11 cellular contexts compared by ENCODE assay signal in the genomic region with DNA sequence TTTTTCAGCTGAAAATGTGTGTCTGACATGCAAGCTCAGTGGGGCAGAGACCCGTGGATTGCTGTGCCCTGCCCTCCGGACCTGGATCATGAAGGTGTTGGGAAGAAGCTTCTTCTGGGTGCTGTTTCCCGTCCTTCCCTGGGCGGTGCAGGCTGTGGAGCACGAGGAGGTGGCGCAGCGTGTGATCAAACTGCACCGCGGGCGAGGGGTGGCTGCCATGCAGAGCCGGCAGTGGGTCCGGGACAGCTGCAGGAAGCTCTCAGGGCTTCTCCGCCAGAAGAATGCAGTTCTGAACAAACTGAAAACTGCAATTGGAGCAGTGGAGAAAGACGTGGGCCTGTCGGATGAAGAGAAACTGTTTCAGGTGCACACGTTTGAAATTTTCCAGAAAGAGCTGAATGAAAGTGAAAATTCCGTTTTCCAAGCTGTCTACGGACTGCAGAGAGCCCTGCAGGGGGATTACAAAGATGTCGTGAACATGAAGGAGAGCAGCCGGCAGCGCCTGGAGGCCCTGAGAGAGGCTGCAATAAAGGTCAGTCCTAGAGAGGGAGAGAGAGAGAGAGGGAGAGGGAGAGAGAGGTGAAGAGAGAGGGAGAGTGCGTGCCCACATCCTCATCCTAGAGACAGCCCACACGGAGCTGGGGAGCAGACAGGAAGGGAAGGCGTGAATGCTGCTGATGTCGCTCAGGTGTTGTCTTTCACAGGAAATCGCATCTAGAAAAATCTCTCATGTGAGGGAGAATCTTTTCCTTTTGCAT. TPM values are rescaled to one million over a fixed set of nuclear protein-coding genes. Genes with fewer than 3 reads are reported as not detected.
DNase-seq lines count a peak whose midpoint lies in the region; ATAC-seq and TF ChIP-seq lines count a peak whose summit lies in the region.
"Had no signal": no experiment of that assay in that cellular context is flagged by ENCODE, and none has a peak within 500 bp of the region (broad histone marks: within the 10 kb centered on the region; RNA-seq: fewer than 3 reads in every experiment).

No MANE protein-coding gene starts in this region.

- no peaks in the 10 kb centered on the region for H3K9me3 Mint-ChIP-seq in memory B cell
- H3K9me3 Mint-ChIP-seq in type B pancreatic cell: no peaks in the 10 kb centered on the region

- H3K36me3 ChIP-seq in cardiac muscle cell: peaks cover 39% of the 10 kb centered on the region
- H3K36me3 ChIP-seq in GM23248 (ENCODE audit: low read depth): peaks cover 50% of the 10 kb centered on the region

- peaks cover 7% of the 10 kb centered on the region; the same call in 1 of the 2 replicates for H4K20me1 ChIP-seq in GM23248 (ENCODE audit: insufficient read depth)

- no peak overlapping the region for H3K4me3 ChIP-seq in cardiac muscle cell
- H3K4me3 ChIP-seq in cardiac fibroblast (replicated peaks in 1 of 2; ENCODE audit: low read depth in 2 of 2, low read length in 2 of 2): no peak overlapping the region
- H3K4me3 ChIP-seq in GM23248: no peak overlapping the region
- H3K4me3 ChIP-seq: mucosa of descending colon had no signal

- H3K4me1 ChIP-seq in cardiac muscle cell (ENCODE audit: low read depth): peaks cover 5% of the 10 kb centered on the region
- H3K4me1 ChIP-seq in GM23248 (ENCODE audit: insufficient read depth): peaks cover 33% of the 10 kb centered on the region

- H3K27me3 ChIP-seq in cardiac muscle cell (no peaks in the 10 kb centered on the region), GM23248 (replicated peaks; ENCODE audit: insufficient read depth) (no peaks in the 10 kb centered on the region)

- H3K9me3 ChIP-seq in cardiac muscle cell (ENCODE audit: low read depth): no peaks in the 10 kb centered on the region
- H3K9me3 ChIP-seq in GM23248 (ENCODE audit: low read depth): no peaks in the 10 kb centered on the region
- H3K9me3 ChIP-seq: mucosa of descending colon had no signal

- peaks cover 26% of the 10 kb centered on the region for H3K4me1 Mint-ChIP-seq in memory B cell
- peaks cover 38% of the 10 kb centered on the region for H3K4me1 Mint-ChIP-seq in type B pancreatic cell (ENCODE audit: unreplicated experiment)

- no peaks in the 10 kb centered on the region for H3K9me2 ChIP-seq in GM23248 (ENCODE audit: insufficient read depth)

- DNase-seq in cardiac muscle cell (ENCODE audit: low read depth in 1 of 2, low spot score in 1 of 2) (peak; percentile 34 to 47), left cardiac atrium (no peak), cardiac fibroblast (ENCODE audit: low read depth in 2 of 2) (peak; percentile 25 to 29), memory B cell (ENCODE audit: low spot score in 2 of 2) (no peak), type B pancreatic cell (ENCODE audit: extremely low spot score, unreplicated experiment) (no peak), anterior cingulate cortex (lab: John Stamatoyannopoulos, UW) (no peak), GM23248 (no peak)
- DNase-seq: mucosa of descending colon had no signal

- intact Hi-C loops in left cardiac atrium (cut with DNase I): loop anchor here in 1 of 2 donors (5.0 kb wide), 1 partner anchor 38 kb away; no protein-coding TSS in a partner anchor

- ATAC-seq in left cardiac atrium: no peak
- no peak for ATAC-seq in memory B cell (ENCODE audit: low read depth)
- ATAC-seq in HG03460 (IDR thresholded peaks at IDR 0.05; ENCODE audit: unreplicated experiment): no peak
- ATAC-seq: mucosa of descending colon had no signal

- H3K36me3 Mint-ChIP-seq in memory B cell: peaks cover 23% of the 10 kb centered on the region
- peaks cover 24% of the 10 kb centered on the region for H3K36me3 Mint-ChIP-seq in type B pancreatic cell

- TF ChIP-seq CTCF in cardiac muscle cell (IDR thresholded peaks at IDR 0.05; ENCODE audit: low read depth, low read length) (no peak), cardiac fibroblast (IDR thresholded peaks at IDR 0.05; ENCODE audit: low read depth, low read length) (no peak), type B pancreatic cell (conservative IDR thresholded peaks at IDR 0.05) (no peak)

- no peak overlapping the region for H3K9ac ChIP-seq in GM23248

- H3K27ac ChIP-seq in cardiac muscle cell: no peak overlapping the region
- no peak overlapping the region for H3K27ac ChIP-seq in GM23248
- H3K27ac ChIP-seq: epithelial cell of prostate had no signal

- H3F3A ChIP-seq in GM23248 (ENCODE audit: insufficient read depth): peaks cover 42% of the 10 kb centered on the region

- no peak overlapping the region for H3K4me2 ChIP-seq in GM23248 (ENCODE audit: unreplicated experiment)

- peaks cover 91% of the 10 kb centered on the region for H3K79me2 ChIP-seq in GM23248 (ENCODE audit: insufficient read depth)

- H3K27ac Mint-ChIP-seq in memory B cell (peak overlapping the region; percentile 10), type B pancreatic cell (peak overlapping the region; percentile 26)

- H3K4me3 Mint-ChIP-seq in memory B cell: no peak overlapping the region
- peak overlapping the region; percentile 70 for H3K4me3 Mint-ChIP-seq in type B pancreatic cell

- 85 to 86% methylated on average over 26 of the region's 26 CpGs for WGBS in GM23248 (ENCODE audit: low coverage in 1 of 2, low lambda C conversion rate in 2 of 2, missing lambda C conversion rate in 2 of 2), 2 experiments

- H3K27me3 Mint-ChIP-seq in memory B cell (no peaks in the 10 kb centered on the region), type B pancreatic cell (no peaks in the 10 kb centered on the region)

- in situ Hi-C loops in GM23248 (cut with MboI): no loop called here

- H2AFZ ChIP-seq in GM23248: no peak overlapping the region

RNA-seq across cellular contexts. Expression of gene DCUN1D2, which starts 5.2 kb away (rescaled TPM):
- total RNA-seq in cardiac muscle cell (21.2 and 32.4 TPM in 2 replicates), left cardiac atrium (10 to 100 TPM; 81.1 to 94.3 TPM), type B pancreatic cell (ENCODE audit: low replicate concordance) (17.2 and 29.2 TPM in 2 replicates)
- polyA plus RNA-seq in cardiac muscle cell (23.7 and 36.2 TPM in 2 replicates), GM23248 (2016; fragmentation: Nextera tagmentation; extraction: Ambion mirVana) (7.2 and 11.1 TPM in 2 replicates)
- total RNA-seq in GM23248 (2014; rRNA removed; shearing (Covaris generic)): 9.9 and 22.1 TPM in 2 replicates

RNA-seq across cellular contexts. Expression of gene ADPRHL1, which starts 42.4 kb away (rescaled TPM):
- total RNA-seq in cardiac muscle cell: 112 and 118 TPM in 2 replicates
- polyA plus RNA-seq in cardiac muscle cell: 77.3 and 78.2 TPM in 2 replicates
- 100 to 1,000 TPM; 241 to 245 TPM for total RNA-seq in left cardiac atrium
- total RNA-seq in type B pancreatic cell (ENCODE audit: low replicate concordance): 2.5 and 4.1 TPM in 2 replicates
- total RNA-seq in GM23248 (2014; rRNA removed; shearing (Covaris generic)): 1.4 and 2.2 TPM in 2 replicates
- 1.6 and 1.8 TPM in 2 replicates for polyA plus RNA-seq in GM23248 (2016; fragmentation: Nextera tagmentation; extraction: Ambion mirVana)
- total RNA-seq: RPMI7951 had no signal

Comparison
In these comparisons a context has a peak if more than half of its experiments do, and no peak if none do; other contexts are left out.
1. DNase-seq: peak in cardiac muscle cell (2 of 2) and cardiac fibroblast (2 of 2); none in left cardiac atrium (single experiment), memory B cell (0 of 2), type B pancreatic cell (single experiment), anterior cingulate cortex (0 of 58) and GM23248 (single experiment).
2. RNA of gene ADPRHL1, which starts 42.4 kb away (total RNA-seq): 241 to 245 TPM in left cardiac atrium and 112 to 118 TPM in cardiac muscle cell; 2.5 to 4.1 TPM in type B pancreatic cell and 1.4 to 2.2 TPM in GM23248; every median in the first group is over 10 times any median in the second.